In the genomic region with DNA sequence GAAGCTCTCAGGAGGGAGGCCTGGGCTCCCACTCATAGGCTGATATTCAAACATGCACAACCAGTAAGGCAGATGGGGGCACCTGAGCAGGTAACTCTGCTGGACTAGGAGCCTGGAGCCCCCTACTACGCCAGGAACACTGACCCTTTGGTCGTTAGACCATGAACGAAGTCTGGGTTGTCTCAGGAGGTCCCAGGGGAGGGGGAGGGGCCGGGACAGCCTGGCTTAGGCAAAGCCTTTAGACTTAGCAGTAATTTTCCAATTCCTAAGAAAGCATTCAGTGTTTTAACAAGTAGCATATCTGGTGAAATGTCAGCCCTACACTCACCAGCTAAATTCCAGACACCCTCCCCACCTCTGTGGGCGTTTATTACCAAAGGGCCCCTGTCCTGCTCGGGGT, we compare ENCODE assay signal across 21 cellular contexts.
"Had no signal": no experiment of that assay in that cellular context is flagged by ENCODE, and none has a peak within 500 bp of the region (broad histone marks: within the 10 kb centered on the region; RNA-seq: fewer than 3 reads in every experiment).

No MANE protein-coding gene starts in this region.

- H2AFZ ChIP-seq: parathyroid adenoma had no signal

- H3K27me3 ChIP-seq: heart right ventricle, sigmoid colon, testis, transverse colon had no signal

- FAIRE-seq: islet of Langerhans had no signal

- H3K9me3 ChIP-seq: heart right ventricle, lower lobe of right lung, psoas muscle, sigmoid colon, testis, transverse colon had no signal

- H3K9ac ChIP-seq: parathyroid adenoma had no signal

- H3K27ac ChIP-seq: dorsolateral prefrontal cortex, heart right ventricle, lower lobe of right lung, parathyroid adenoma, psoas muscle, sigmoid colon, skin epidermis, testis, transverse colon had no signal

- ATAC-seq: left lobe of liver; lower lobe of right lung; natural killer cell; psoas muscle; stimulated activated naive B cell treated with anti-CD40 and anti-IgM and Interleukin-4, amounts not matched to agents 10 μg/mL and 1 μg/mL and 100 μg/mL, for 72 hours; stimulated activated naive CD8-positive, alpha-beta T cell treated with anti-CD3 and anti-CD28 coated beads, Interleukin-15, amount 100 ng/mL, for 72 hours had no signal

- H3K4me3 ChIP-seq: dorsolateral prefrontal cortex, heart right ventricle, lower lobe of right lung, psoas muscle, sigmoid colon, skin epidermis, testis, transverse colon had no signal

- H3K4me1 ChIP-seq: lower lobe of right lung, parathyroid adenoma, psoas muscle, testis, transverse colon had no signal

- DNase-seq: cortex of kidney; dorsolateral prefrontal cortex; effector CD8-positive, alpha-beta T cell; foreskin melanocyte; kidney glomerular epithelial cell; lower lobe of right lung; natural killer cell; psoas muscle; retina; sigmoid colon; stimulated activated CD4-positive, alpha-beta T cell treated with anti-CD3 and anti-CD28 coated beads, Interleukin-2, amount 100 ng/mL, for 24 hours; stimulated activated CD4-positive, alpha-beta T cell treated with anti-CD3 and anti-CD28 coated beads, Interleukin-4, amount 100 ng/mL, for 4 hours; stimulated activated naive B cell treated with anti-CD40 and anti-IgM and Interleukin-4, amounts not matched to agents 10 μg/mL and 1 μg/mL and 100 μg/mL, for 72 hours; stimulated activated naive CD8-positive, alpha-beta T cell treated with anti-CD3 and anti-CD28 coated beads, Interleukin-15, amount 100 ng/mL, for 72 hours; testis; transverse colon had no signal

- H3K36me3 ChIP-seq: heart right ventricle, lower lobe of right lung, sigmoid colon, transverse colon had no signal
